24 cellular contexts compared by ENCODE assay signal in the genomic region with DNA sequence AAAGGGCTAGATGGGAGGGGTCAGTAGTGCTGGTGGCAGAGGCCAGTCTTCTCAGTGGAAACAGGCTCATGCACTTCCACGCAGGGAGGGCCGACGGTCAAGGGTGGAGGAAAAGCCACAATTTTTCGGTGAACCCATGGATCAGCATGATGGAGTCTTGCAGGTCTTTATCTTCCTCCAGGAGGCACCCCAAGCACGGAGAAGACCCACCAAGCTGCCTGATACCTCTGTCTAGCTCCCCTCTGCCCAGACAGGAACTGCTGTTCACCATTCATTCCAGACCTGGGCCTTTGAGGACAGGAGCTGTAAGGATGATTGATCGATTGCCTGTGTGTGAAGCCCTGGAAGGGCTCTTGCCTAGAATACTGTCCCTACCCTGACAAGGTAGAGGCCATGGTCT. TPM values are rescaled to one million over a fixed set of nuclear protein-coding genes. Genes with fewer than 3 reads are reported as not detected.
DNase-seq lines count a peak whose midpoint lies in the region; ATAC-seq and TF ChIP-seq lines count a peak whose summit lies in the region.
"Had no signal": no experiment of that assay in that cellular context is flagged by ENCODE, and none has a peak within 500 bp of the region (broad histone marks: within the 10 kb centered on the region; RNA-seq: fewer than 3 reads in every experiment).

No MANE protein-coding gene starts in this region.

- peak overlapping the region; percentile 16; the same call in 1 of the 2 replicates for H2AK5ac ChIP-seq in IMR-90 (ENCODE audit: low read depth, low read length)

- H3K4me1 ChIP-seq in heart left ventricle: peaks cover 0 to 42% (median 25%) of the 10 kb centered on the region in 12 donors
- H3K4me1 ChIP-seq in right cardiac atrium (ENCODE audit: control insufficient read depth, insufficient read depth, low read length): peaks cover 11% of the 10 kb centered on the region
- H3K4me1 ChIP-seq in IMR-90 (ENCODE audit: control insufficient read depth, insufficient read depth, low read length): peaks cover 7% of the 10 kb centered on the region
- peaks cover 5 to 39% (median 29%) of the 10 kb centered on the region in 5 donors for H3K4me1 ChIP-seq in subcutaneous abdominal adipose tissue (ENCODE audit: control insufficient read depth in 5 of 5, insufficient read depth in 5 of 5, low read length in 5 of 5)
- peaks cover 13% of the 10 kb centered on the region for H3K4me1 ChIP-seq in MM.1S (ENCODE audit: low read length)

- no peak for DNase-seq in heart left ventricle
- DNase-seq in right cardiac atrium: no peak
- no peak for DNase-seq in IMR-90
- DNase-seq in cerebellar cortex (ENCODE audit: low spot score): peak; percentile 17
- DNase-seq in stimulated activated CD4-positive, alpha-beta T cell treated with anti-CD3 and anti-CD28 coated beads, Interleukin-4, amount 100 ng/mL, for 24 hours: no peak
- DNase-seq in MM.1S: no peak
- DNase-seq: activated CD4-positive, alpha-beta T cell treated with anti-CD3 and anti-CD28 coated beads, Interleukin-2, amount 50 U/mL, for 1 hour; activated T-cell treated with anti-CD3 and anti-CD28 coated beads, Interleukin-2, amount 50 U/mL, for 72 hours; DMS79 treated with DMSO at 0.1 percent for 48 hours; glutamatergic neuron; KG1; naive thymus-derived CD8-positive, alpha-beta T cell; NCI-H1436 treated with DMSO at 0.1 percent for 48 hours; NCI-H2227 treated with DMSO at 0.1 percent for 48 hours had no signal

- 90 to 97% (median 91%) methylated on average over 6 of the region's 6 CpGs for WGBS in heart left ventricle, 4 donors
- 91% methylated on average over 6 of the region's 6 CpGs for WGBS in right cardiac atrium
- 95% methylated on average over 4 of the region's 6 CpGs; no CpG with 5 or more reads in 1 of the 2 experiments for WGBS in IMR-90 (ENCODE audit: extremely low coverage in 2 of 2, insufficient read length in 1 of 2), 2 experiments

- no peak overlapping the region for H3K23ac ChIP-seq in IMR-90 (ENCODE audit: low read depth, low read length)

- POLR2A ChIA-PET in IMR-90 (lab: Charles Lee; ENCODE audit: unreplicated experiment): no interaction called here

- peaks cover 5% of the 10 kb centered on the region for H3K9me1 ChIP-seq in IMR-90 (ENCODE audit: insufficient read depth, low read length)

- H4K5ac ChIP-seq in IMR-90 (ENCODE audit: low read depth, low read length): no peak overlapping the region

- CTCF ChIA-PET in IMR-90 (lab: Yijun Ruan, JAX): no interaction called here

- no peak overlapping the region for H2BK5ac ChIP-seq in IMR-90 (ENCODE audit: low read depth, low read length, poor library complexity, severe bottlenecking)

- H4K8ac ChIP-seq in IMR-90 (ENCODE audit: low read depth in 2 of 2, low read length in 2 of 2): no peak overlapping the region

- no peak overlapping the region for H3K14ac ChIP-seq in IMR-90 (replicated peaks; ENCODE audit: low read depth, low read length)

- intact Hi-C loops in heart left ventricle (cut with DNase I) (no loop called here), right cardiac atrium (cut with DNase I) (no loop called here), IMR-90 (cut with micrococcal nuclease) (no loop called here)

- no peak overlapping the region for H2BK20ac ChIP-seq in IMR-90 (ENCODE audit: low read depth, low read length)

- in situ Hi-C loops in IMR-90 (cut with MboI; ENCODE audit: low sequenced_read_pairs): no loop called here

- H3K4ac ChIP-seq in IMR-90 (ENCODE audit: low read depth, low read length): no peak overlapping the region

- no peak overlapping the region for H3K4me2 ChIP-seq in IMR-90 (ENCODE audit: low read depth, low read length)
- no peak overlapping the region for H3K4me2 ChIP-seq in MM.1S (ENCODE audit: low read depth, low read length)
- H3K4me2 ChIP-seq: GM23338 had no signal

- H3K79me2 ChIP-seq in MM.1S (ENCODE audit: low read length): no peaks in the 10 kb centered on the region

- peak overlapping the region in 7 of 12 donors; percentile 32 to 92 (median 68) for H3K27ac ChIP-seq in heart left ventricle
- no peak overlapping the region for H3K27ac ChIP-seq in right cardiac atrium (ENCODE audit: low read length)
- H3K27ac ChIP-seq in IMR-90 (ENCODE audit: insufficient read depth, low read length): no peak overlapping the region
- peak overlapping the region; percentile 37 for H3K27ac ChIP-seq in subcutaneous abdominal adipose tissue (ENCODE audit: low read depth, low read length)
- H3K27ac ChIP-seq in MM.1S (ENCODE audit: low read length): no peak overlapping the region
- H3K27ac ChIP-seq: HL-60 had no signal

- H3K9ac ChIP-seq in IMR-90 (ENCODE audit: low read depth, low read length) (no peak overlapping the region), subcutaneous abdominal adipose tissue (ENCODE audit: low read length in 5 of 5) (no peak overlapping the region), MM.1S (ENCODE audit: low read length) (no peak overlapping the region)

- H3K4me3 ChIP-seq in heart left ventricle (no peak overlapping the region), right cardiac atrium (ENCODE audit: low read length) (no peak overlapping the region), IMR-90 (ENCODE audit: insufficient read depth, low read depth, low read length) (no peak overlapping the region), subcutaneous abdominal adipose tissue (ENCODE audit: low read depth in 1 of 5, low read length in 5 of 5) (no peak overlapping the region), MM.1S (ENCODE audit: low read length) (no peak overlapping the region)
- H3K4me3 ChIP-seq: breast epithelium, esophagus muscularis mucosa, GM23338, lung had no signal

- H2AFZ ChIP-seq in IMR-90 (replicated peaks; ENCODE audit: low read length, poor library complexity): no peak overlapping the region
- H2AFZ ChIP-seq in MM.1S (ENCODE audit: low read length): no peak overlapping the region
- H2AFZ ChIP-seq: GM23338 had no signal

- no peak for TF ChIP-seq POLR2A in heart left ventricle (IDR thresholded peaks at IDR 0.05)
- TF ChIP-seq POLR2A in IMR-90 (IDR thresholded peaks at IDR 0.05; ENCODE audit: low read depth, low read length): no peak

- ATAC-seq in heart left ventricle (no peak), right cardiac atrium (no peak), IMR-90 (ENCODE audit: low read depth) (no peak), GM18909 (IDR thresholded peaks at IDR 0.05; ENCODE audit: poor library complexity, unreplicated experiment) (no peak)
- ATAC-seq: activated T-cell treated with anti-CD3 and anti-CD28 coated beads, Interleukin-2, amount 50 U/mL, for 72 hours; GM23338; naive thymus-derived CD8-positive, alpha-beta T cell had no signal

- H3K79me1 ChIP-seq in IMR-90 (ENCODE audit: low read depth in 1 of 2, low read length in 2 of 2): peaks cover 9 to 27% of the 10 kb centered on the region in 2 experiments; a peak in 3 of 4 replicates

- dilution Hi-C loops in IMR-90 (cut with HindIII; ENCODE audit: low sequenced_read_pairs, unreplicated experiment): no loop called here

- H3K56ac ChIP-seq in IMR-90 (ENCODE audit: extremely low read depth, insufficient read depth, low read length): no peak overlapping the region

- H3K9me3 ChIP-seq in heart left ventricle: no peaks in the 10 kb centered on the region
- H3K9me3 ChIP-seq in right cardiac atrium (ENCODE audit: control insufficient read depth, low read length): no peaks in the 10 kb centered on the region
- no peaks in the 10 kb centered on the region for H3K9me3 ChIP-seq in IMR-90 (ENCODE audit: control insufficient read depth, insufficient read depth, low read length)
- no peaks in the 10 kb centered on the region for H3K9me3 ChIP-seq in subcutaneous abdominal adipose tissue (ENCODE audit: control insufficient read depth in 5 of 5, low read length in 5 of 5)
- H3K9me3 ChIP-seq in MM.1S (replicated peaks; ENCODE audit: insufficient read depth, low read length): no peaks in the 10 kb centered on the region
- H3K9me3 ChIP-seq: breast epithelium, esophagus muscularis mucosa had no signal

- peaks cover under 1% of the 10 kb centered on the region; the same call in 1 of the 2 replicates for H4K20me1 ChIP-seq in IMR-90 (ENCODE audit: insufficient read depth, low read length)
- H4K20me1 ChIP-seq in MM.1S (ENCODE audit: insufficient read depth, low read length): no peaks in the 10 kb centered on the region

- peaks cover 0 to 6% (median 0%) of the 10 kb centered on the region in 9 donors for H3K27me3 ChIP-seq in heart left ventricle
- H3K27me3 ChIP-seq in right cardiac atrium (ENCODE audit: control insufficient read depth, insufficient read depth): no peaks in the 10 kb centered on the region
- no peaks in the 10 kb centered on the region for H3K27me3 ChIP-seq in IMR-90 (ENCODE audit: control insufficient read depth, insufficient read depth, low read length)
- no peaks in the 10 kb centered on the region for H3K27me3 ChIP-seq in subcutaneous abdominal adipose tissue (ENCODE audit: control insufficient read depth in 5 of 5, insufficient read depth in 4 of 5, low read length in 5 of 5)
- no peaks in the 10 kb centered on the region; the same call in 1 of the 2 replicates for H3K27me3 ChIP-seq in MM.1S (replicated peaks; ENCODE audit: insufficient read depth, low read length)
- H3K27me3 ChIP-seq: breast epithelium, esophagus muscularis mucosa had no signal

- H3K18ac ChIP-seq in IMR-90 (ENCODE audit: low read depth, low read length): no peak overlapping the region

- no peak overlapping the region for H2AK9ac ChIP-seq in IMR-90 (replicated peaks; ENCODE audit: low read depth, low read length, poor library complexity)

- no peak overlapping the region for H4K91ac ChIP-seq in IMR-90 (ENCODE audit: insufficient read depth, low read depth, low read length)

- no peak overlapping the region for H2BK120ac ChIP-seq in IMR-90 (ENCODE audit: low read depth, low read length)

- no peak overlapping the region for H2BK15ac ChIP-seq in IMR-90 (ENCODE audit: low read depth, low read length)

- TF ChIP-seq CTCF in heart left ventricle (IDR thresholded peaks at IDR 0.05) (no peak), IMR-90 (conservative IDR thresholded peaks at IDR 0.05; ENCODE audit: low read depth, low read length) (no peak), MM.1S (IDR thresholded peaks at IDR 0.05; ENCODE audit: low read length) (no peak)

- H3F3A ChIP-seq in MM.1S (ENCODE audit: insufficient read depth, low read length): no peaks in the 10 kb centered on the region

- H3K9me2 ChIP-seq in MM.1S (replicated peaks; ENCODE audit: insufficient read depth, low read length): no peaks in the 10 kb centered on the region

- TF ChIP-seq RAD21 in IMR-90 (IDR thresholded peaks at IDR 0.05; ENCODE audit: low read length): no peak

- H3K36me3 ChIP-seq in heart left ventricle (peaks cover 0 to 1% (median 0%) of the 10 kb centered on the region in 9 donors), IMR-90 (ENCODE audit: control insufficient read depth, insufficient read depth, low read length) (no peaks in the 10 kb centered on the region), subcutaneous abdominal adipose tissue (ENCODE audit: control insufficient read depth in 5 of 5, insufficient read depth in 5 of 5, low read length in 5 of 5) (no peaks in the 10 kb centered on the region), MM.1S (replicated peaks; ENCODE audit: insufficient read depth, low read length) (no peaks in the 10 kb centered on the region)
- H3K36me3 ChIP-seq: breast epithelium, esophagus muscularis mucosa had no signal

- no TSS peak for BruUV-seq in IMR-90 (replicated peaks; lab: Mats Ljungman, UMichigan)

RNA-seq across cellular contexts. Expression of gene LRRFIP1, which starts 2.8 kb away (rescaled TPM):
- 100 to 1,000 TPM in 8 of 9 donors, 10 to 100 TPM in 1; 78.7 to 151 (median 111) TPM for total RNA-seq in heart left ventricle
- polyA plus RNA-seq in heart left ventricle: 100 to 1,000 TPM in 1 of 2 donors, 10 to 100 TPM in 1; 87.6 to 128 TPM
- total RNA-seq in right cardiac atrium: 100 to 1,000 TPM in 1 of 4 donors, 10 to 100 TPM in 3; 85.6 to 106 (median 87.8) TPM
- polyA plus RNA-seq in right cardiac atrium: 61.9 TPM
- total RNA-seq in IMR-90 (2012; rRNA removed): 52.2 and 63.0 TPM in 2 replicates
- 47.4 and 54.4 TPM in 2 replicates for polyA plus RNA-seq in IMR-90 (2012; rRNA removed)
- polyA plus RNA-seq in IMR-90 (2012; cell fraction: cytosol; rRNA removed): 22.4 and 32.2 TPM in 2 replicates
- polyA plus RNA-seq in IMR-90 (2012; cell fraction: nucleus; rRNA removed; ENCODE audit: low replicate concordance): 26.6 and 80.9 TPM in 2 replicates

RNA-seq across cellular contexts. Expression of gene RAB17, which starts 34.0 kb away (rescaled TPM):
- total RNA-seq in heart left ventricle: 1 to 10 TPM; 1.1 to 7.3 (median 3.6) TPM
- 1 to 10 TPM; 5.6 TPM for polyA plus RNA-seq in heart left ventricle
- total RNA-seq in right cardiac atrium: 1 to 10 TPM in 3 of 4 donors, under 1 TPM in 1; 0.74 to 2.8 (median 1.9) TPM
- 2.1 TPM for polyA plus RNA-seq in right cardiac atrium
- total RNA-seq in IMR-90 (2012; rRNA removed): not detected in 2 replicates
- 0.17 and 0.41 TPM in 2 replicates for polyA plus RNA-seq in IMR-90 (2012; rRNA removed)
- polyA plus RNA-seq in IMR-90 (2012; cell fraction: cytosol; rRNA removed): 0.05 and 0.34 TPM in 2 replicates
- polyA plus RNA-seq in IMR-90 (2012; cell fraction: nucleus; rRNA removed; ENCODE audit: low replicate concordance): 1.9 and 2.9 TPM in 2 replicates
- total RNA-seq: CD4-positive, alpha-beta T cell; naive thymus-derived CD8-positive, alpha-beta T cell had no signal
- polyA plus RNA-seq: immature natural killer cell; naive thymus-derived CD8-positive, alpha-beta T cell had no signal

RNA-seq across cellular contexts. Expression of gene PRLH, which starts 58.2 kb away (rescaled TPM):
- total RNA-seq in heart left ventricle (not detected), right cardiac atrium (not detected), IMR-90 (2012; rRNA removed) (not detected in 2 replicates)
- polyA plus RNA-seq in heart left ventricle (not detected), right cardiac atrium (not detected), IMR-90 (2012; rRNA removed) (not detected in 2 replicates)
- polyA plus RNA-seq in IMR-90 (2012; cell fraction: cytosol; rRNA removed): not detected in 2 replicates
- polyA plus RNA-seq in IMR-90 (2012; cell fraction: nucleus; rRNA removed; ENCODE audit: low replicate concordance): not detected in 2 replicates
- total RNA-seq: activated T-cell treated with anti-CD3 and anti-CD28 coated beads, Interleukin-2, amount 50 U/mL, for 72 hours; breast epithelium; CD4-positive, alpha-beta T cell; esophagus muscularis mucosa; GM23338; lung; naive thymus-derived CD8-positive, alpha-beta T cell; RPMI7951 had no signal
- polyA plus RNA-seq: GM23338; immature natural killer cell; lung; naive thymus-derived CD8-positive, alpha-beta T cell had no signal

Comparison
In these comparisons a context has a peak if more than half of its experiments do, and no peak if none do; other contexts are left out.
1. H3K27ac ChIP-seq: peak in heart left ventricle (7 of 12) and subcutaneous abdominal adipose tissue (single experiment); none in right cardiac atrium (single experiment), IMR-90 (single experiment) and MM.1S (single experiment).